In genomic region chr10:43402176-43402575, GRCh38 we compare ENCODE assay signal across 15 cellular contexts. TPM values are rescaled to one million over a fixed set of nuclear protein-coding genes. Genes with fewer than 3 reads are reported as not detected.
DNase-seq lines count a peak whose midpoint lies in the region; ATAC-seq and TF ChIP-seq lines count a peak whose summit lies in the region.
"Had no signal": no experiment of that assay in that cellular context is flagged by ENCODE, and none has a peak within 500 bp of the region (broad histone marks: within the 10 kb centered on the region; RNA-seq: fewer than 3 reads in every experiment).

No MANE protein-coding gene starts in this region.

- peak overlapping the region; percentile 100 for H3K27ac Mint-ChIP-seq in activated CD4-positive, alpha-beta memory T cell treated with anti-CD3 and anti-CD28 coated beads for 36 hours

- no peaks in the 10 kb centered on the region for H3K9me3 Mint-ChIP-seq in activated CD4-positive, alpha-beta memory T cell treated with anti-CD3 and anti-CD28 coated beads for 36 hours

- intact Hi-C loops in activated CD4-positive, alpha-beta memory T cell treated with anti-CD3 and anti-CD28 coated beads for 36 hours (cut with micrococcal nuclease), result loop anchor here (10.0 kb wide), 1 partner anchor 173 kb away; the partner anchor contains the start of gene ZNF239

- H3F3A ChIP-seq in DOHH2 (ENCODE audit: control insufficient read depth, insufficient read depth), result peaks cover 81% of the 10 kb centered on the region

- POLR2A ChIA-PET in activated CD4-positive, alpha-beta memory T cell treated with anti-CD3 and anti-CD28 coated beads for 36 hours (lab: Charles Lee), result interaction anchor here (1.5 kb wide), 1 partner anchor 35 kb away, joined by 6 read pairs; the partner anchor contains the start of gene ZNF487

- no peaks in the 10 kb centered on the region for H3K9me3 ChIP-seq in DOHH2 (ENCODE audit: control insufficient read depth, insufficient read depth, low read length)
- no peaks in the 10 kb centered on the region for H3K9me3 ChIP-seq in iPS-20b (ENCODE audit: insufficient read depth, low read depth, low read length)
- H3K9me3 ChIP-seq: uterus had no signal

- peak overlapping the region; percentile 5; the same call in 1 of the 2 replicates for H3K9ac ChIP-seq in iPS-20b (ENCODE audit: low read depth, low read length)

- peaks cover 50% of the 10 kb centered on the region for H3K4me1 Mint-ChIP-seq in activated CD4-positive, alpha-beta memory T cell treated with anti-CD3 and anti-CD28 coated beads for 36 hours (ENCODE audit: low read depth)

- H3K27me3 ChIP-seq in DOHH2 (ENCODE audit: control insufficient read depth, low read length) (no peaks in the 10 kb centered on the region), iPS-20b (ENCODE audit: insufficient read depth, low read length) (no peaks in the 10 kb centered on the region)
- H3K27me3 ChIP-seq: cardiac muscle cell, uterus had no signal

- H3K9me2 ChIP-seq in DOHH2 (replicated peaks; ENCODE audit: control insufficient read depth, low read length), result no peaks in the 10 kb centered on the region

- H3K4me3 ChIP-seq in DOHH2 (ENCODE audit: low read length) (peak overlapping the region; percentile 85), iPS-20b (ENCODE audit: low read length) (peak overlapping the region; percentile 23; the same call in 1 of the 2 replicates)
- H3K4me3 ChIP-seq: cardiac muscle cell, uterus had no signal

- H3K36me3 ChIP-seq in DOHH2 (ENCODE audit: control insufficient read depth, low read length) (peaks cover 97% of the 10 kb centered on the region), iPS-20b (ENCODE audit: insufficient read depth, low read depth, low read length) (peaks cover 41% of the 10 kb centered on the region)
- H3K36me3 ChIP-seq: cardiac muscle cell, uterus had no signal

- no peak for ATAC-seq in GM21619 (IDR thresholded peaks at IDR 0.05; ENCODE audit: unreplicated experiment)

- H4K20me1 ChIP-seq in DOHH2 (ENCODE audit: control insufficient read depth, insufficient read depth, low read depth, low read length), result peaks cover 45% of the 10 kb centered on the region

- no peaks in the 10 kb centered on the region for H3K27me3 Mint-ChIP-seq in activated CD4-positive, alpha-beta memory T cell treated with anti-CD3 and anti-CD28 coated beads for 36 hours

- DNase-seq in activated CD4-positive, alpha-beta memory T cell treated with anti-CD3 and anti-CD28 coated beads for 36 hours, result no peak
- DNase-seq in ecto neural progenitor cell (ENCODE audit: low spot score) (no peak), MV-4-11 (lab: John Stamatoyannopoulos, UW) (no peak)
- no peak for DNase-seq in activated CD4-positive, CD25-positive, alpha-beta regulatory T cell (lab: John Stamatoyannopoulos, UW)
- DNase-seq: foreskin fibroblast, NCI-H2081, Right ventricle myocardium superior, uterus had no signal

- H3K36me3 Mint-ChIP-seq in activated CD4-positive, alpha-beta memory T cell treated with anti-CD3 and anti-CD28 coated beads for 36 hours, result peaks cover 83% of the 10 kb centered on the region

- peak overlapping the region; percentile 95; the same call in 1 of the 2 replicates for H3K27ac ChIP-seq in 22Rv1
- H3K27ac ChIP-seq in DOHH2 (ENCODE audit: low read depth, low read length), result peak overlapping the region; percentile 95
- no peak overlapping the region for H3K27ac ChIP-seq in iPS-20b (ENCODE audit: low read length)
- H3K27ac ChIP-seq: cardiac muscle cell, uterus had no signal

- peaks cover 100% of the 10 kb centered on the region for H3K79me2 ChIP-seq in DOHH2 (ENCODE audit: control insufficient read depth, low read length)

- peak overlapping the region; percentile 97 for H3K4me3 Mint-ChIP-seq in activated CD4-positive, alpha-beta memory T cell treated with anti-CD3 and anti-CD28 coated beads for 36 hours

- H3K4me1 ChIP-seq in DOHH2 (ENCODE audit: control insufficient read depth, low read length) (peaks cover 79% of the 10 kb centered on the region), iPS-20b (ENCODE audit: insufficient read depth, low read length) (peaks cover 55% of the 10 kb centered on the region)

- H3K4me2 ChIP-seq in DOHH2 (ENCODE audit: low read length), result peak overlapping the region; percentile 88

- TF ChIP-seq CTCF in 22Rv1 (IDR thresholded peaks at IDR 0.05), result no peak
- TF ChIP-seq CTCF in DOHH2 (IDR thresholded peaks at IDR 0.05; ENCODE audit: low read depth, low read length, poor library complexity, severe bottlenecking), result no peak

- CTCF ChIA-PET in activated CD4-positive, alpha-beta memory T cell treated with anti-CD3 and anti-CD28 coated beads for 36 hours (lab: Charles Lee), result no interaction called here

RNA-seq across cellular contexts. Expression of gene HNRNPF, which starts 6.8 kb away (rescaled TPM):
- 100 to 1,000 TPM; 504 to 518 TPM for total RNA-seq in activated CD4-positive, alpha-beta memory T cell treated with anti-CD3 and anti-CD28 coated beads for 36 hours

RNA-seq across cellular contexts. Expression of gene FXYD4, which starts 30.7 kb away (rescaled TPM):
- not detected for total RNA-seq in activated CD4-positive, alpha-beta memory T cell treated with anti-CD3 and anti-CD28 coated beads for 36 hours
- total RNA-seq: cardiac muscle cell, HT-29, posterior vena cava, Right ventricle myocardium superior, uterus had no signal

RNA-seq across cellular contexts. Expression of gene ZNF487, which starts 34.7 kb away (rescaled TPM):
- 1 to 10 TPM; 2.2 to 2.6 TPM for total RNA-seq in activated CD4-positive, alpha-beta memory T cell treated with anti-CD3 and anti-CD28 coated beads for 36 hours
